ENCODE assay signal across 14 cellular contexts in the genomic region with DNA sequence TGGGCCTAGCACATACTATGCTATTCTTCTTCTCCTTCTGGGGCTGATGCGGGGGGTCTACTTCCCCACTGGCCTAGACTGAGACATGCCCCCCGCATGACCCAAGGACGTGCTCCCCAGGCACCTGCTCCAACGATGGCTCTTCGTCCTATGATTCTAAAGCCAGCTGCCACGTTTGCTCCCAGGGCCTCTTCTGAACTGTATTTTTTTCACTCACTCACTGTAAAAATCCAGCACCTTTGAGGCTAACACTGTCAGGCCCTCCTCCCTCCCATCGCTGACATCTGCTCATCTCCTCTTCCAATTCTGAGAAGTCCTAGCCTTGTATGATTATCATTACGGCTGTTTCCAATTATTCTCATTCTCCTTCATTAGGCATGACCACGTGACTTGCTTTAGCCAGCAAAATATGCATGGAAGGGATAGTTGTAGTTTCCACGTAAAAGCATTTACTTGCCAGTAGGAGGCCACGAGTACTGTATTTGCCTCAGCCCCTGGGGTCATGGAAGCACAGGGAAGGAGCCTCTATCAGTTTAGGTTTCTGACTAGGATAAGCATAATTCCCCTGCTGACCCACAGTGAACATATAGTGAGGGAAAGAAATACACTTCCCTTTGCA. TPM values are rescaled to one million over a fixed set of nuclear protein-coding genes. Genes with fewer than 3 reads are reported as not detected.
A peak's percentile ranks its signal among the peaks of the same experiment; 100 is the strongest.
DNase-seq lines count a peak whose midpoint lies in the region; ATAC-seq and TF ChIP-seq lines count a peak whose summit lies in the region.
"Had no signal": no experiment of that assay in that cellular context is flagged by ENCODE, and none has a peak within 500 bp of the region (broad histone marks: within the 10 kb centered on the region; RNA-seq: fewer than 3 reads in every experiment).

No MANE protein-coding gene starts in this region.

- DNase-seq in AG04449 (ENCODE audit: low read depth, low spot score): no peak
- no peak for DNase-seq in GM23338 (ENCODE audit: low spot score)
- peak; percentile 83 for DNase-seq in SK-N-SH
- DNase-seq in fibroblast of the conjunctiva (ENCODE audit: low read depth): peak; percentile 22
- no peak for DNase-seq in NCI-H187 treated with DMSO at 0.1 percent for 48 hours (lab: John Stamatoyannopoulos, UW)
- no peak for DNase-seq in kidney glomerular epithelial cell (lab: John Stamatoyannopoulos, UW)
- no peak for DNase-seq in Ammon's horn (ENCODE audit: low spot score)
- no peak for DNase-seq in MG63
- DNase-seq: activated T-cell treated with anti-CD3 and anti-CD28 coated beads, Interleukin-2, amount 50 U/mL, for 48 hours; CD4-positive, CD25-positive, alpha-beta regulatory T cell; esophagus squamous epithelium; left colon; natural killer cell had no signal

- H3K27me3 ChIP-seq in GM23338 (ENCODE audit: insufficient read depth): no peaks in the 10 kb centered on the region
- H3K27me3 ChIP-seq in SK-N-SH (ENCODE audit: insufficient read depth): no peaks in the 10 kb centered on the region
- H3K27me3 ChIP-seq in MG63: no peaks in the 10 kb centered on the region
- H3K27me3 ChIP-seq: esophagus squamous epithelium had no signal

- H3K9me3 ChIP-seq in SK-N-SH (no peaks in the 10 kb centered on the region), MG63 (no peaks in the 10 kb centered on the region)
- H3K9me3 ChIP-seq: esophagus squamous epithelium had no signal

- TF ChIP-seq CTCF in AG04449 (IDR thresholded peaks at IDR 0.05; ENCODE audit: insufficient read depth, low read length, missing control alignments) (peak; percentile 13), GM23338 (conservative IDR thresholded peaks at IDR 0.05; ENCODE audit: low read depth in 2 of 2) (peak; percentile 21 to 25; a peak in 2 of 4 replicates), SK-N-SH (IDR thresholded peaks at IDR 0.05) (peak; percentile 36)

- H3K27ac ChIP-seq in GM23338 (ENCODE audit: low read depth): no peak overlapping the region
- H3K27ac ChIP-seq in SK-N-SH (ENCODE audit: low read depth in 2 of 2, low read length in 1 of 2): peak overlapping the region; percentile 30 to 98; a peak in 3 of 4 replicates
- H3K27ac ChIP-seq: esophagus squamous epithelium had no signal

- H3K27me3 Mint-ChIP-seq in GM23338 (ENCODE audit: insufficient read depth, low read depth, poor library complexity): peaks cover 13% of the 10 kb centered on the region
- H3K27me3 Mint-ChIP-seq: CD4-positive, CD25-positive, alpha-beta regulatory T cell; IgD-negative memory B cell had no signal

- POLR2A ChIA-PET in AG04449 (lab: Yijun Ruan, JAX) (no interaction called here), SK-N-SH (lab: Yijun Ruan, JAX) (no interaction called here)

- H3F3A ChIP-seq in GM23338 (replicated peaks; ENCODE audit: low read depth) (no peaks in the 10 kb centered on the region), SK-N-SH (replicated peaks; ENCODE audit: insufficient read depth) (peaks cover 7% of the 10 kb centered on the region)

- H3K9me3 Mint-ChIP-seq in GM23338: no peaks in the 10 kb centered on the region; the same call in 2 of the 3 replicates
- H3K9me3 Mint-ChIP-seq: CD4-positive, CD25-positive, alpha-beta regulatory T cell; IgD-negative memory B cell; natural killer cell had no signal

- no peak overlapping the region for H3K9ac ChIP-seq in SK-N-SH

- H2AFZ ChIP-seq in GM23338 (no peak overlapping the region), SK-N-SH (ENCODE audit: low read depth) (no peak overlapping the region)

- H3K9me2 ChIP-seq in GM23338 (ENCODE audit: insufficient read depth): no peaks in the 10 kb centered on the region
- no peaks in the 10 kb centered on the region for H3K9me2 ChIP-seq in SK-N-SH

- CTCF ChIA-PET in AG04449 (lab: Yijun Ruan, JAX): interaction anchor here (2.4 to 3.3 kb wide), 2 partner anchors 12 kb away, joined by 9 to 26 read pairs; no protein-coding TSS in a partner anchor
- CTCF ChIA-PET in SK-N-SH (lab: Yijun Ruan, JAX): interaction anchor here (0.8 to 3.5 kb wide), 6 partner anchors 11 to 72 kb away, joined by 3 to 18 read pairs (median 6); a partner anchor contains a TSS

- peaks cover 19% of the 10 kb centered on the region for H3K4me1 Mint-ChIP-seq in GM23338

- peak; percentile 50 for TF ChIP-seq RAD21 in SK-N-SH (IDR thresholded peaks at IDR 0.05; ENCODE audit: low read length)

- no peak overlapping the region for H3K4me3 ChIP-seq in AG04449 (ENCODE audit: low read depth, low read length)
- H3K4me3 ChIP-seq in GM23338: no peak overlapping the region
- H3K4me3 ChIP-seq in SK-N-SH (ENCODE audit: low read depth in 2 of 2, low read length in 1 of 2): no peak overlapping the region
- H3K4me3 ChIP-seq in MG63: no peak overlapping the region
- H3K4me3 ChIP-seq: esophagus squamous epithelium had no signal

- 55% methylated on average over 9 of the region's 11 CpGs for WGBS in SK-N-SH (ENCODE audit: low lambda C conversion rate)

- H3K36me3 ChIP-seq in GM23338 (ENCODE audit: insufficient read depth) (no peaks in the 10 kb centered on the region), SK-N-SH (replicated peaks in 1 of 2; ENCODE audit: control insufficient read depth in 1 of 2, insufficient read depth in 2 of 2, low read length in 1 of 2) (no peaks in the 10 kb centered on the region), MG63 (no peaks in the 10 kb centered on the region)
- H3K36me3 ChIP-seq: esophagus squamous epithelium had no signal

- no peaks in the 10 kb centered on the region for H3K4me1 ChIP-seq in GM23338 (ENCODE audit: insufficient read depth)
- peaks cover 16 to 90% of the 10 kb centered on the region in 2 experiments for H3K4me1 ChIP-seq in SK-N-SH (ENCODE audit: control insufficient read depth in 1 of 2, insufficient read depth in 2 of 2, low read depth in 1 of 2, low read length in 1 of 2)

- H3K4me3 Mint-ChIP-seq in GM23338: no peak overlapping the region
- H3K4me3 Mint-ChIP-seq: CD4-positive, CD25-positive, alpha-beta regulatory T cell; IgD-negative memory B cell; natural killer cell had no signal

- H4K20me1 ChIP-seq in GM23338 (replicated peaks; ENCODE audit: insufficient read depth) (no peaks in the 10 kb centered on the region), SK-N-SH (ENCODE audit: insufficient read depth) (no peaks in the 10 kb centered on the region)

- no peaks in the 10 kb centered on the region for H3K36me3 Mint-ChIP-seq in GM23338 (ENCODE audit: low read depth)
- H3K36me3 Mint-ChIP-seq: CD4-positive, CD25-positive, alpha-beta regulatory T cell; natural killer cell had no signal

- TF ChIP-seq EP300 in SK-N-SH (IDR thresholded peaks at IDR 0.05; ENCODE audit: borderline replicate concordance in 1 of 2, low read depth in 1 of 2, low read length in 1 of 2): 0 out of 4 replicates have a peak, but pooled peaks of 1 of the 2 experiments have one; percentile 47

- H3K4me2 ChIP-seq in GM23338: no peak overlapping the region
- no peak overlapping the region for H3K4me2 ChIP-seq in SK-N-SH

- no peaks in the 10 kb centered on the region for H3K79me2 ChIP-seq in GM23338 (replicated peaks; ENCODE audit: insufficient read depth)
- H3K79me2 ChIP-seq in SK-N-SH (ENCODE audit: insufficient read depth): no peaks in the 10 kb centered on the region

- H3K27ac Mint-ChIP-seq in GM23338: no peak overlapping the region
- H3K27ac Mint-ChIP-seq: natural killer cell had no signal

- peak; percentile 12; the same call in 1 of the 3 replicates for ATAC-seq in GM23338
- ATAC-seq: left colon, natural killer cell had no signal

TF ChIP-seq in GM23338, 12 proteins besides CTCF, POLR2A, EP300 and RAD21 (continues in another document):
- no peak for TF ChIP-seq EZH2phosphoT487 (IDR thresholded peaks at IDR 0.05; ENCODE audit: unreplicated experiment)
- TF ChIP-seq, protein P1, sequence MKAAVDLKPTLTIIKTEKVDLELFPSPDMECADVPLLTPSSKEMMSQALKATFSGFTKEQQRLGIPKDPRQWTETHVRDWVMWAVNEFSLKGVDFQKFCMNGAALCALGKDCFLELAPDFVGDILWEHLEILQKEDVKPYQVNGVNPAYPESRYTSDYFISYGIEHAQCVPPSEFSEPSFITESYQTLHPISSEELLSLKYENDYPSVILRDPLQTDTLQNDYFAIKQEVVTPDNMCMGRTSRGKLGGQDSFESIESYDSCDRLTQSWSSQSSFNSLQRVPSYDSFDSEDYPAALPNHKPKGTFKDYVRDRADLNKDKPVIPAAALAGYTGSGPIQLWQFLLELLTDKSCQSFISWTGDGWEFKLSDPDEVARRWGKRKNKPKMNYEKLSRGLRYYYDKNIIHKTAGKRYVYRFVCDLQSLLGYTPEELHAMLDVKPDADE (IDR thresholded peaks at IDR 0.05): no peak
- no peak for TF ChIP-seq EZH2 (IDR thresholded peaks at IDR 0.05; ENCODE audit: low read depth, unreplicated experiment)
- no peak for TF ChIP-seq ZNF331 (CRISPR knock-in tag; IDR thresholded peaks at IDR 0.05; ENCODE audit: low read depth)
- no peak for TF ChIP-seq STAT1 (IDR thresholded peaks at IDR 0.05; ENCODE audit: unreplicated experiment)
- no peak for TF ChIP-seq POLR2AphosphoS5 (IDR thresholded peaks at IDR 0.05; ENCODE audit: low read depth)
- TF ChIP-seq NANOG (IDR thresholded peaks at IDR 0.05; ENCODE audit: borderline replicate concordance): no peak
- no peak for TF ChIP-seq JUNB (IDR thresholded peaks at IDR 0.05; ENCODE audit: unreplicated experiment)

TF ChIP-seq in SK-N-SH, 30 proteins besides CTCF, POLR2A, EP300 and RAD21 (continues in another document):
- 0 out of 2 replicates have a peak, but pooled peaks have one; percentile 35 for TF ChIP-seq RCOR1 (IDR thresholded peaks at IDR 0.05; ENCODE audit: low read length)
- peak; percentile 22 for TF ChIP-seq CHD2 (IDR thresholded peaks at IDR 0.05; ENCODE audit: low read length, partially characterized antibody)
- TF ChIP-seq, protein P2, sequence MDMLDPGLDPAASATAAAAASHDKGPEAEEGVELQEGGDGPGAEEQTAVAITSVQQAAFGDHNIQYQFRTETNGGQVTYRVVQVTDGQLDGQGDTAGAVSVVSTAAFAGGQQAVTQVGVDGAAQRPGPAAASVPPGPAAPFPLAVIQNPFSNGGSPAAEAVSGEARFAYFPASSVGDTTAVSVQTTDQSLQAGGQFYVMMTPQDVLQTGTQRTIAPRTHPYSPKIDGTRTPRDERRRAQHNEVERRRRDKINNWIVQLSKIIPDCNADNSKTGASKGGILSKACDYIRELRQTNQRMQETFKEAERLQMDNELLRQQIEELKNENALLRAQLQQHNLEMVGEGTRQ (IDR thresholded peaks at IDR 0.05; ENCODE audit: borderline replicate concordance, low read depth, low read length): peak; percentile 51
- no peak for TF ChIP-seq TAF1 (IDR thresholded peaks at IDR 0.05; ENCODE audit: borderline replicate concordance, low read depth, low read length)
- TF ChIP-seq MXI1 (IDR thresholded peaks at IDR 0.05; ENCODE audit: low read depth, low read length): no peak

RNA-seq across cellular contexts. Expression of a gene that starts 19.1 kb away (rescaled TPM):
- total RNA-seq in GM23338 (2014; rRNA removed; shearing (Covaris generic)): not detected in 2 replicates
- not detected in 2 replicates for polyA plus RNA-seq in GM23338 (2016; fragmentation: Nextera tagmentation; extraction: Ambion mirVana)
- polyA plus RNA-seq in SK-N-SH (2012; rRNA removed): 0.97 and 1.7 TPM in 2 replicates
- polyA plus RNA-seq in SK-N-SH (2012; cell fraction: cytosol; rRNA removed): 0.77 and 0.84 TPM in 2 replicates
- polyA plus RNA-seq in SK-N-SH (2012; cell fraction: nucleus; rRNA removed): 0.75 and 1.2 TPM in 2 replicates
- 3.0 and 4.7 TPM in 2 replicates for total RNA-seq in MG63 (2014; rRNA removed; shearing (Covaris generic); ENCODE audit: low replicate concordance)
- polyA plus RNA-seq: CD4-positive, CD25-positive, alpha-beta regulatory T cell; IgD-negative memory B cell had no signal

Comparison
In these comparisons a context has a peak if more than half of its experiments do, and no peak if none do; other contexts are left out.
1. DNase-seq: peak in SK-N-SH (single experiment) and fibroblast of the conjunctiva (single experiment); none in AG04449 (single experiment), GM23338 (single experiment), NCI-H187 treated with DMSO at 0.1 percent for 48 hours (single experiment), kidney glomerular epithelial cell (single experiment), Ammon's horn (single experiment) and MG63 (single experiment).
2. Peak in every context shown above with its lines, with median percentiles within 50 percentile points of each other: CTCF ChIP-seq.